ENCODE assay signal across 14 cellular contexts in the genomic region with DNA sequence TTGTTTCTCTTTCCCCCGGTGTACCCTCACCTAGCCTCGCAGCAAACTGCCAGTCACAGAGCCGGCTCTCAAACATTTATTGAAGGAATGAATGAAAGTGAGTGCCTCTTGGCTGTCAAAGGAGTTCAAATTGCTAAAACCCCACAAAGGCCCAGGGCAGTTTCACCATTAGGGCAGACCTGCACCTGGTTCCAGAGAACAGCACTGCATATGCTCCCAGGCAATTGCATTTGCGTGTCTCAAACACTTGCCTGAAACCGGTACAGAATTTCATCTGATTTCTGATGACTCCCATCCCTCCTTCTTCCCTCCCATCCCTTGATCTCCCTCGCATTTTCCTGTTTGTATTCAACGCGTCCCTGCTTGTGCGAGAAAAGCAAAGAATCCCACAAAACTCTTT.
DNase-seq lines count a peak whose midpoint lies in the region; ATAC-seq and TF ChIP-seq lines count a peak whose summit lies in the region.
"Had no signal": no experiment of that assay in that cellular context is flagged by ENCODE, and none has a peak within 500 bp of the region (broad histone marks: within the 10 kb centered on the region; RNA-seq: fewer than 3 reads in every experiment).

No MANE protein-coding gene starts in this region.

- 22% methylated on average over 9 of the region's 9 CpGs for WGBS in GM23248 (ENCODE audit: low coverage in 1 of 2, low lambda C conversion rate in 2 of 2, missing lambda C conversion rate in 2 of 2), 2 experiments
- 50% methylated on average over 9 of the region's 9 CpGs for WGBS in esophagus muscularis mucosa

- intact Hi-C loops in PC-9 (cut with micrococcal nuclease; ENCODE audit: unreplicated experiment) (no loop called here), esophagus muscularis mucosa (cut with DNase I) (no loop called here), gastrocnemius medialis (cut with DNase I; ENCODE audit: low total_unique reads) (no loop called here)

- H4K20me1 ChIP-seq in GM23248 (ENCODE audit: insufficient read depth) (no peaks in the 10 kb centered on the region), PC-9 (ENCODE audit: insufficient read depth) (no peaks in the 10 kb centered on the region)

- no peak for TF ChIP-seq EP300 in esophagus muscularis mucosa (IDR thresholded peaks at IDR 0.05)

- H3K79me2 ChIP-seq in GM23248 (ENCODE audit: insufficient read depth) (no peaks in the 10 kb centered on the region), PC-9 (ENCODE audit: low read depth) (no peaks in the 10 kb centered on the region)

- H3F3A ChIP-seq in GM23248 (ENCODE audit: insufficient read depth), result no peaks in the 10 kb centered on the region
- no peaks in the 10 kb centered on the region for H3F3A ChIP-seq in PC-9 (ENCODE audit: insufficient read depth, low read depth)

- CTCF ChIA-PET in PC-9 (lab: Charles Lee), result no interaction called here

- H3K27ac ChIP-seq in GM23248 (no peak overlapping the region), PC-9 (no peak overlapping the region), esophagus muscularis mucosa (replicated peaks in 1 of 4) (peak overlapping the region; percentile 74 to 77 (median 75)), gastrocnemius medialis (peak overlapping the region; percentile 56 to 69 (median 62))
- H3K27ac ChIP-seq: VCaP had no signal

- H2AFZ ChIP-seq in GM23248 (peak overlapping the region; percentile 80), PC-9 (no peak overlapping the region)

- TF ChIP-seq CTCF in PC-9 (conservative IDR thresholded peaks at IDR 0.05), result no peak
- TF ChIP-seq CTCF in esophagus muscularis mucosa (IDR thresholded peaks at IDR 0.05), result no peak
- TF ChIP-seq CTCF in gastrocnemius medialis (IDR thresholded peaks at IDR 0.05 in 4 of 5, conservative IDR thresholded peaks at IDR 0.05 in 1 of 5), result no peak

- no peak for TF ChIP-seq POLR2A in esophagus muscularis mucosa (IDR thresholded peaks at IDR 0.05; ENCODE audit: low read depth)
- no peak for TF ChIP-seq POLR2A in gastrocnemius medialis (IDR thresholded peaks at IDR 0.05)

- peaks cover 4% of the 10 kb centered on the region; the same call in 1 of the 2 replicates for H3K27me3 ChIP-seq in GM23248 (replicated peaks; ENCODE audit: insufficient read depth)
- H3K27me3 ChIP-seq in PC-9 (ENCODE audit: insufficient read depth, low read depth), result no peaks in the 10 kb centered on the region
- no peaks in the 10 kb centered on the region for H3K27me3 ChIP-seq in esophagus muscularis mucosa
- no peaks in the 10 kb centered on the region for H3K27me3 ChIP-seq in gastrocnemius medialis
- H3K27me3 ChIP-seq: body of pancreas had no signal

- POLR2A ChIA-PET in PC-9 (lab: Charles Lee; ENCODE audit: unreplicated experiment), result no interaction called here

- no peak overlapping the region for H3K9ac ChIP-seq in GM23248

- in situ Hi-C loops in GM23248 (cut with MboI), result no loop called here
- in situ Hi-C loops in gastrocnemius medialis (cut with MboI; ENCODE audit: low sequenced_read_pairs in 4 of 4), result no loop called here

- peak; percentile 22 to 43 for ATAC-seq in gastrocnemius medialis
- no peak for ATAC-seq in HG03135 (IDR thresholded peaks at IDR 0.05; ENCODE audit: unreplicated experiment)
- no peak for ATAC-seq in HG02623 (IDR thresholded peaks at IDR 0.05; ENCODE audit: unreplicated experiment)

- peaks cover 8% of the 10 kb centered on the region; the same call in 1 of the 2 replicates for H3K4me1 ChIP-seq in GM23248 (ENCODE audit: insufficient read depth)
- H3K4me1 ChIP-seq in PC-9 (replicated peaks; ENCODE audit: insufficient read depth), result no peaks in the 10 kb centered on the region
- peaks cover 19 to 29% (median 21%) of the 10 kb centered on the region in 4 donors for H3K4me1 ChIP-seq in esophagus muscularis mucosa
- H3K4me1 ChIP-seq in gastrocnemius medialis, result peaks cover 17 to 18% of the 10 kb centered on the region in 2 donors

- H3K4me2 ChIP-seq in GM23248 (ENCODE audit: unreplicated experiment) (peak overlapping the region; percentile 88), PC-9 (peak overlapping the region; percentile 62; the same call in 1 of the 2 replicates)

- no peaks in the 10 kb centered on the region for H3K9me3 ChIP-seq in GM23248 (ENCODE audit: low read depth)
- H3K9me3 ChIP-seq in PC-9 (ENCODE audit: insufficient read depth, low read depth), result no peaks in the 10 kb centered on the region
- no peaks in the 10 kb centered on the region for H3K9me3 ChIP-seq in esophagus muscularis mucosa
- H3K9me3 ChIP-seq in gastrocnemius medialis, result no peaks in the 10 kb centered on the region
- H3K9me3 ChIP-seq: body of pancreas had no signal

- H3K36me3 ChIP-seq in GM23248 (ENCODE audit: low read depth) (no peaks in the 10 kb centered on the region), PC-9 (ENCODE audit: low read depth) (no peaks in the 10 kb centered on the region), esophagus muscularis mucosa (no peaks in the 10 kb centered on the region), gastrocnemius medialis (no peaks in the 10 kb centered on the region)

- DNase-seq in GM23248 (peak; percentile 7), PC-9 (no peak), esophagus muscularis mucosa (ENCODE audit: extremely low spot score) (no peak), gastrocnemius medialis (no peak), NCI-H774 (lab: John Stamatoyannopoulos, UW) (no peak)
- no peak for DNase-seq in activated CD4-positive, alpha-beta T cell treated with anti-CD3 and anti-CD28 coated beads for 1 hour
- DNase-seq: CD8-positive, alpha-beta memory T cell; H9; SIG-M5; stimulated activated CD4-positive, alpha-beta T cell treated with anti-CD3 and anti-CD28 coated beads, Interleukin-15, amount 100 ng/mL, for 24 hours had no signal

- H3K9me2 ChIP-seq in GM23248 (ENCODE audit: insufficient read depth) (no peaks in the 10 kb centered on the region), PC-9 (ENCODE audit: insufficient read depth) (no peaks in the 10 kb centered on the region)

- no TSS peak for BruUV-seq in PC-9 (replicated peaks; lab: Mats Ljungman, UMichigan)

- H3K4me3 ChIP-seq in GM23248 (peak overlapping the region; percentile 69), PC-9 (no peak overlapping the region), esophagus muscularis mucosa (peak overlapping the region; percentile 46 to 56 (median 48)), gastrocnemius medialis (peak overlapping the region; percentile 43 to 64 (median 47))
- H3K4me3 ChIP-seq: body of pancreas had no signal

Comparison
In these comparisons a context has a peak if more than half of its experiments do, and no peak if none do; other contexts are left out.
1. H3K27ac ChIP-seq: peak in esophagus muscularis mucosa (4 of 4) and gastrocnemius medialis (4 of 4); none in GM23248 (single experiment) and PC-9 (single experiment).
2. ATAC-seq: peak in gastrocnemius medialis (2 of 2); none in HG03135 (single experiment) and HG02623 (single experiment).